In genomic region chr18:43875496-43875895, GRCh38 we compare ENCODE assay signal across 15 cellular contexts.
DNase-seq lines count a peak whose midpoint lies in the region; TF ChIP-seq lines count a peak whose summit lies in the region.
"Had no signal": no experiment of that assay in that cellular context is flagged by ENCODE, and none has a peak within 500 bp of the region (broad histone marks: within the 10 kb centered on the region; RNA-seq: fewer than 3 reads in every experiment).

No MANE protein-coding gene starts in this region.

- no peak overlapping the region for H3K4me3 ChIP-seq in esophagus muscularis mucosa
- H3K4me3 ChIP-seq: BLaER1 treated with 17β-estradiol and CSF1 and Interleukin-3, amounts not matched to agents 10 nM and 100 nM; GM12878 had no signal

- no peak for TF ChIP-seq CTCF in nephron progenitor cell (IDR thresholded peaks at IDR 0.05)
- TF ChIP-seq CTCF in esophagus muscularis mucosa (IDR thresholded peaks at IDR 0.05) = no peak
- TF ChIP-seq CTCF in GM10248 (IDR thresholded peaks at IDR 0.05; ENCODE audit: control extremely low read depth, extremely low read depth, low read depth, missing control alignments) = no peak

- H3K9me3 Mint-ChIP-seq in nephron progenitor cell = peaks cover 4% of the 10 kb centered on the region

- peak overlapping the region; percentile 36 for H3K27ac Mint-ChIP-seq in nephron progenitor cell

- no peaks in the 10 kb centered on the region for H3K27me3 ChIP-seq in esophagus muscularis mucosa
- H3K27me3 ChIP-seq: BLaER1 treated with 17β-estradiol and CSF1 and Interleukin-3, amounts not matched to agents 10 nM and 100 nM had no signal

- POLR2A ChIA-PET in GM10248 (lab: Yijun Ruan, JAX) = no interaction called here

- H3K4me1 ChIP-seq in esophagus muscularis mucosa = peaks cover 0 to 10% (median 0%) of the 10 kb centered on the region in 4 donors
- H3K4me1 ChIP-seq: BLaER1 treated with 17β-estradiol and CSF1 and Interleukin-3, amounts not matched to agents 10 nM and 100 nM had no signal

- no peaks in the 10 kb centered on the region for H3K36me3 ChIP-seq in esophagus muscularis mucosa
- H3K36me3 ChIP-seq: BLaER1 treated with 17β-estradiol and CSF1 and Interleukin-3, amounts not matched to agents 10 nM and 100 nM had no signal

- H3K27ac ChIP-seq in esophagus muscularis mucosa (replicated peaks in 1 of 4) = no peak overlapping the region
- H3K27ac ChIP-seq: 22Rv1; BLaER1 treated with 17β-estradiol and CSF1 and Interleukin-3, amounts not matched to agents 10 nM and 100 nM had no signal

- peaks cover 47% of the 10 kb centered on the region for H3K4me1 Mint-ChIP-seq in nephron progenitor cell

- no peak overlapping the region for H3K4me3 Mint-ChIP-seq in nephron progenitor cell

- DNase-seq in DMS53 (lab: John Stamatoyannopoulos, UW) (peak; percentile 26), DMS53 treated with DMSO at 0.1 percent for 48 hours (lab: John Stamatoyannopoulos, UW; ENCODE audit: unreplicated experiment) (no peak), fibroblast of peridontal ligament (ENCODE audit: extremely low read depth) (peak; percentile 71), nephron progenitor cell (no peak), NAMALWA (ENCODE audit: low spot score) (no peak), esophagus muscularis mucosa (ENCODE audit: extremely low spot score) (no peak), KBM-7 (no peak), GM10248 (ENCODE audit: extremely low spot score) (no peak)
- DNase-seq: NCI-H1436 treated with DMSO at 0.1 percent for 48 hours, NCI-H2227 treated with DMSO at 0.1 percent for 48 hours, NCI-H524 treated with DMSO at 0.1 percent for 48 hours, SIG-M5 had no signal

- CTCF ChIA-PET in GM10248 (lab: Yijun Ruan, JAX) = interaction anchor here (1.4 kb wide), 1 partner anchor 11 kb away, joined by 4 read pairs; no protein-coding TSS in a partner anchor

- TF ChIP-seq POLR2A in esophagus muscularis mucosa (IDR thresholded peaks at IDR 0.05; ENCODE audit: low read depth) = no peak

- in situ Hi-C loops in KBM-7 (cut with MboI; ENCODE audit: low pct_unique_long_range_greater_than_20kb, low sequenced_read_pairs) = no loop called here

- H3K36me3 Mint-ChIP-seq in nephron progenitor cell (ENCODE audit: low read depth) = no peaks in the 10 kb centered on the region

- intact Hi-C loops in esophagus muscularis mucosa (cut with DNase I) = no loop called here

- WGBS in esophagus muscularis mucosa = 72% methylated on average over 2 of the region's 2 CpGs

- no peak for TF ChIP-seq EP300 in esophagus muscularis mucosa (IDR thresholded peaks at IDR 0.05)

- no peaks in the 10 kb centered on the region for H3K9me3 ChIP-seq in esophagus muscularis mucosa
- H3K9me3 ChIP-seq: BLaER1 treated with 17β-estradiol and CSF1 and Interleukin-3, amounts not matched to agents 10 nM and 100 nM had no signal

- H3K27me3 Mint-ChIP-seq in nephron progenitor cell (ENCODE audit: low read depth, poor library complexity) = peaks cover 3% of the 10 kb centered on the region

Comparison
In these comparisons a context has a peak if more than half of its experiments do, and no peak if none do; other contexts are left out.
1. DNase-seq: peak in DMS53 (single experiment) and fibroblast of peridontal ligament (single experiment); none in DMS53 treated with DMSO at 0.1 percent for 48 hours (single experiment), nephron progenitor cell (single experiment), NAMALWA (single experiment), esophagus muscularis mucosa (single experiment), KBM-7 (single experiment) and GM10248 (single experiment).